8 cellular contexts compared by ENCODE assay signal in genomic region chr1:184866991-184867788, GRCh38.
DNase-seq lines count a peak whose midpoint lies in the region; ATAC-seq and TF ChIP-seq lines count a peak whose summit lies in the region.

No MANE protein-coding gene starts in this region.

- WGBS in esophagus muscularis mucosa = 52% methylated on average over 6 of the region's 6 CpGs

- peaks cover 13 to 29% (median 26%) of the 10 kb centered on the region in 4 donors for H3K4me1 ChIP-seq in esophagus muscularis mucosa

- H3K9me3 ChIP-seq in esophagus muscularis mucosa = no peaks in the 10 kb centered on the region

- intact Hi-C loops in esophagus muscularis mucosa (cut with DNase I) = no loop called here

- TF ChIP-seq EP300 in esophagus muscularis mucosa (IDR thresholded peaks at IDR 0.05) = no peak

- peak; percentile 94 for ATAC-seq in GM19395 (IDR thresholded peaks at IDR 0.05; ENCODE audit: unreplicated experiment)
- ATAC-seq in HG03457 (IDR thresholded peaks at IDR 0.05; ENCODE audit: unreplicated experiment) = peak; percentile 92

- H3K27ac ChIP-seq in esophagus muscularis mucosa (replicated peaks in 1 of 4) = peak overlapping the region; percentile 59 to 74 (median 69)

- TF ChIP-seq POLR2A in esophagus muscularis mucosa (IDR thresholded peaks at IDR 0.05; ENCODE audit: low read depth) = no peak

- no peak overlapping the region for H3K4me3 ChIP-seq in esophagus muscularis mucosa

- DNase-seq in AG20443 (ENCODE audit: low spot score) = peak; percentile 67
- peak; percentile 66 for DNase-seq in activated CD4-positive, alpha-beta T cell treated with anti-CD3 and anti-CD28 coated beads for 48 hours
- DNase-seq in esophagus muscularis mucosa (ENCODE audit: extremely low spot score) = no peak
- peak; percentile 37 to 58 for DNase-seq in stimulated activated CD4-positive, alpha-beta T cell treated with anti-CD3 and anti-CD28 coated beads, Interleukin-2, amount 100 ng/mL, for 24 hours
- no peak for DNase-seq in DMS79 (lab: John Stamatoyannopoulos, UW)
- DNase-seq in NCI-H345 (lab: John Stamatoyannopoulos, UW) = no peak

- H3K36me3 ChIP-seq in esophagus muscularis mucosa = no peaks in the 10 kb centered on the region

- no peaks in the 10 kb centered on the region for H3K27me3 ChIP-seq in esophagus muscularis mucosa

- no peak for TF ChIP-seq CTCF in esophagus muscularis mucosa (IDR thresholded peaks at IDR 0.05)

Comparison
In these comparisons a context has a peak if more than half of its experiments do, and no peak if none do; other contexts are left out.
1. DNase-seq: peak in AG20443 (single experiment), activated CD4-positive, alpha-beta T cell treated with anti-CD3 and anti-CD28 coated beads for 48 hours (single experiment) and stimulated activated CD4-positive, alpha-beta T cell treated with anti-CD3 and anti-CD28 coated beads, Interleukin-2, amount 100 ng/mL, for 24 hours (2 of 2); none in esophagus muscularis mucosa (single experiment), DMS79 (single experiment) and NCI-H345 (single experiment).